Comparison of ENCODE assay signal across 1 cellular context in the genomic region with DNA sequence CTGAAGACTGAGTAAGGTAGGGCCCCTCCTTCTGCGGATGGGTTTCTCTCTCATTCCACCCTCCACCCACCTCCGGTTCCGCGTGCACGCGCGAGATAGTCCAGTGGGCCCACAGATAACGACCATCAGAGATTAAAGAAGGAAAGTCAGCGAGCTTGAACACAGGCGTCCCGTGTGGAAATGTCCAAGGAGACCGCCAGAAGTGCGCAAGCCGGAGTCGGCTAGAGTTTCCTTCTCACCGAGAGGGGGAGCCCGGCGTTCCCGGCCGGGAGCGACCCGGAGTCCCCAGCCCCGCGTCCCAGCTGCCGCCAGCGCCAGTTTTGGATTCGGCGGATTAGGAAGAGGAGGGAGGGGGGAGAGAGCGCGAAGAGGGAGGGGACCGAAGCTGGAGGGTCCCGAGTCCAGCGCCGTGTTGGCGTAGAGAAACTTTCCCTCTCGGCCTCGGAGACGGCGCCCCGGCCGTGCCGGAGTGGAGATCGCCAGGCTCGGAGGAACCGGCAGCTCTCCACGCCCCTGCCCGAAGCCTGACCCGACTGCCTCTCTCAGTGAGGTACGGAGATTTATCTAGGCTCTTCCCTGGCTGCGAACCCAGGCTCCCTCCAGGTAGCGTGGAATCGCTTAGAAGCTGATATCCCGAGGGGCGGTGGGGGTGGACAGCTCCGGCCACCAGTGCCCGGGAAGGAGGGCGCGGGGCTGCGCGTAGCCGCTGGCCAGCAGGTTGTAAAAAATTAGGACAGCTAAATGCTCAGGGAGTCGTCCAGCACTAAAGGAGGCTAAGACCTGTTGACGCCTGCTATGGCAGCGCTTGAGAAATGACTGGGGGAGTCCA.
A peak's percentile ranks its signal among the peaks of the same experiment; 100 is the strongest.
TF ChIP-seq lines count a peak whose summit lies in the region.

TSS of gene GULP1 (plus strand) at position 258 of the 829 bp plus-strand sequence. CDS start 185,829 bp downstream, outside the sequence.

TF ChIP-seq in K562, 482 proteins besides CTCF, POLR2A, EP300 and RAD21 (continued from another document and continues in another):
- TF ChIP-seq RNF219 (CRISPR knock-in tag; IDR thresholded peaks at IDR 0.05) (no peak), TCFL5 (CRISPR knock-in tag; conservative IDR thresholded peaks at IDR 0.05) (no peak), MYBL2 (IDR thresholded peaks at IDR 0.05; ENCODE audit: low read depth) (no peak), MYBL2 (CRISPR knock-in tag; IDR thresholded peaks at IDR 0.05; ENCODE audit: borderline replicate concordance) (no peak), ZNF717 (CRISPR knock-in tag; IDR thresholded peaks at IDR 0.05) (no peak), PATZ1 (CRISPR knock-in tag; IDR thresholded peaks at IDR 0.05; ENCODE audit: borderline replicate concordance) (no peak), SREBF2 (CRISPR knock-in tag; IDR thresholded peaks at IDR 0.05) (no peak), SRSF3 (IDR thresholded peaks at IDR 0.05; ENCODE audit: insufficient read depth, low read length) (no peak), HEY1 (CRISPR knock-in tag; IDR thresholded peaks at IDR 0.05; ENCODE audit: borderline replicate concordance) (no peak), MEF2D (tag; conservative IDR thresholded peaks at IDR 0.05; ENCODE audit: low read depth) (no peak), ZNF644 (tag; IDR thresholded peaks at IDR 0.05; ENCODE audit: low read depth) (no peak), ZNF124 (CRISPR knock-in tag; IDR thresholded peaks at IDR 0.05) (no peak), ZNF12 (CRISPR knock-in tag; IDR thresholded peaks at IDR 0.05) (no peak), POLR2G (IDR thresholded peaks at IDR 0.05; ENCODE audit: low read depth, low read length) (peak; percentile 80), ZNF280B (CRISPR knock-in tag; IDR thresholded peaks at IDR 0.05) (no peak), TSC22D4 (tag; IDR thresholded peaks at IDR 0.05) (no peak), SNAPC5 (CRISPR knock-in tag; IDR thresholded peaks at IDR 0.05) (no peak), CBFA2T3 (IDR thresholded peaks at IDR 0.05) (peak; percentile 69), MAFG (tag; conservative IDR thresholded peaks at IDR 0.05) (no peak), IFI16 (CRISPR knock-in tag; IDR thresholded peaks at IDR 0.05) (no peak), CAMTA2 (CRISPR knock-in tag; conservative IDR thresholded peaks at IDR 0.05) (no peak), SRSF9 (IDR thresholded peaks at IDR 0.05; ENCODE audit: borderline replicate concordance, low read depth, low read length) (no peak), ZNF57 (CRISPR knock-in tag; IDR thresholded peaks at IDR 0.05) (no peak), ILF3 (IDR thresholded peaks at IDR 0.05; ENCODE audit: borderline replicate concordance) (no peak), RFX5 (IDR thresholded peaks at IDR 0.05; ENCODE audit: low read depth, low read length) (no peak), SRSF1 (IDR thresholded peaks at IDR 0.05; ENCODE audit: low read depth, low read length) (no peak), NFE2 (IDR thresholded peaks at IDR 0.05; ENCODE audit: low read depth) (no peak), ARID1B (IDR thresholded peaks at IDR 0.05) (peak; percentile 73), NRF1 (conservative IDR thresholded peaks at IDR 0.05 in 1 of 2, IDR thresholded peaks at IDR 0.05 in 1 of 2) (peak; percentile 74 to 77), ZNF561 (CRISPR knock-in tag; conservative IDR thresholded peaks at IDR 0.05) (no peak), HIVEP1 (CRISPR knock-in tag; IDR thresholded peaks at IDR 0.05) (0 out of 2 replicates have a peak, but pooled peaks have one; percentile 17), TAL1 (IDR thresholded peaks at IDR 0.05) (peak; percentile 52; the same call in 1 of the 2 replicates), ZNF282 (CRISPR knock-in tag; IDR thresholded peaks at IDR 0.05) (no peak), JUN (IDR thresholded peaks at IDR 0.05; ENCODE audit: borderline replicate concordance, low read depth, low read length) (no peak), JUN (CRISPR knock-in tag; IDR thresholded peaks at IDR 0.05; ENCODE audit: borderline replicate concordance) (no peak), TARDBP (IDR thresholded peaks at IDR 0.05) (no peak), HOXB6 (CRISPR knock-in tag; IDR thresholded peaks at IDR 0.05; ENCODE audit: borderline replicate concordance) (no peak), ATF4 (CRISPR knock-in tag; IDR thresholded peaks at IDR 0.05) (no peak), POLR2AphosphoS2 (IDR thresholded peaks at IDR 0.05; ENCODE audit: low read length) (no peak), MEF2A (IDR thresholded peaks at IDR 0.05; ENCODE audit: control insufficient read depth, low read depth, low read length) (no peak)
- TF ChIP-seq, protein P1, sequence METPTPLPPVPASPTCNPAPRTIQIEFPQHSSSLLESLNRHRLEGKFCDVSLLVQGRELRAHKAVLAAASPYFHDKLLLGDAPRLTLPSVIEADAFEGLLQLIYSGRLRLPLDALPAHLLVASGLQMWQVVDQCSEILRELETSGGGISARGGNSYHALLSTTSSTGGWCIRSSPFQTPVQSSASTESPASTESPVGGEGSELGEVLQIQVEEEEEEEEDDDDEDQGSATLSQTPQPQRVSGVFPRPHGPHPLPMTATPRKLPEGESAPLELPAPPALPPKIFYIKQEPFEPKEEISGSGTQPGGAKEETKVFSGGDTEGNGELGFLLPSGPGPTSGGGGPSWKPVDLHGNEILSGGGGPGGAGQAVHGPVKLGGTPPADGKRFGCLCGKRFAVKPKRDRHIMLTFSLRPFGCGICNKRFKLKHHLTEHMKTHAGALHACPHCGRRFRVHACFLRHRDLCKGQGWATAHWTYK (CRISPR knock-in tag; IDR thresholded peaks at IDR 0.05): no peak
- TF ChIP-seq, protein P2, sequence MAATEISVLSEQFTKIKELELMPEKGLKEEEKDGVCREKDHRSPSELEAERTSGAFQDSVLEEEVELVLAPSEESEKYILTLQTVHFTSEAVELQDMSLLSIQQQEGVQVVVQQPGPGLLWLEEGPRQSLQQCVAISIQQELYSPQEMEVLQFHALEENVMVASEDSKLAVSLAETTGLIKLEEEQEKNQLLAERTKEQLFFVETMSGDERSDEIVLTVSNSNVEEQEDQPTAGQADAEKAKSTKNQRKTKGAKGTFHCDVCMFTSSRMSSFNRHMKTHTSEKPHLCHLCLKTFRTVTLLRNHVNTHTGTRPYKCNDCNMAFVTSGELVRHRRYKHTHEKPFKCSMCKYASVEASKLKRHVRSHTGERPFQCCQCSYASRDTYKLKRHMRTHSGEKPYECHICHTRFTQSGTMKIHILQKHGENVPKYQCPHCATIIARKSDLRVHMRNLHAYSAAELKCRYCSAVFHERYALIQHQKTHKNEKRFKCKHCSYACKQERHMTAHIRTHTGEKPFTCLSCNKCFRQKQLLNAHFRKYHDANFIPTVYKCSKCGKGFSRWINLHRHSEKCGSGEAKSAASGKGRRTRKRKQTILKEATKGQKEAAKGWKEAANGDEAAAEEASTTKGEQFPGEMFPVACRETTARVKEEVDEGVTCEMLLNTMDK (IDR thresholded peaks at IDR 0.05; ENCODE audit: borderline replicate concordance, insufficient read depth, low read depth, low read length, poor library complexity, severe bottlenecking): peak; percentile 83
- TF ChIP-seq, protein P3, sequence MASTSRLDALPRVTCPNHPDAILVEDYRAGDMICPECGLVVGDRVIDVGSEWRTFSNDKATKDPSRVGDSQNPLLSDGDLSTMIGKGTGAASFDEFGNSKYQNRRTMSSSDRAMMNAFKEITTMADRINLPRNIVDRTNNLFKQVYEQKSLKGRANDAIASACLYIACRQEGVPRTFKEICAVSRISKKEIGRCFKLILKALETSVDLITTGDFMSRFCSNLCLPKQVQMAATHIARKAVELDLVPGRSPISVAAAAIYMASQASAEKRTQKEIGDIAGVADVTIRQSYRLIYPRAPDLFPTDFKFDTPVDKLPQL (IDR thresholded peaks at IDR 0.05; ENCODE audit: extremely low read depth, insufficient read length): no peak
- TF ChIP-seq, protein P4, sequence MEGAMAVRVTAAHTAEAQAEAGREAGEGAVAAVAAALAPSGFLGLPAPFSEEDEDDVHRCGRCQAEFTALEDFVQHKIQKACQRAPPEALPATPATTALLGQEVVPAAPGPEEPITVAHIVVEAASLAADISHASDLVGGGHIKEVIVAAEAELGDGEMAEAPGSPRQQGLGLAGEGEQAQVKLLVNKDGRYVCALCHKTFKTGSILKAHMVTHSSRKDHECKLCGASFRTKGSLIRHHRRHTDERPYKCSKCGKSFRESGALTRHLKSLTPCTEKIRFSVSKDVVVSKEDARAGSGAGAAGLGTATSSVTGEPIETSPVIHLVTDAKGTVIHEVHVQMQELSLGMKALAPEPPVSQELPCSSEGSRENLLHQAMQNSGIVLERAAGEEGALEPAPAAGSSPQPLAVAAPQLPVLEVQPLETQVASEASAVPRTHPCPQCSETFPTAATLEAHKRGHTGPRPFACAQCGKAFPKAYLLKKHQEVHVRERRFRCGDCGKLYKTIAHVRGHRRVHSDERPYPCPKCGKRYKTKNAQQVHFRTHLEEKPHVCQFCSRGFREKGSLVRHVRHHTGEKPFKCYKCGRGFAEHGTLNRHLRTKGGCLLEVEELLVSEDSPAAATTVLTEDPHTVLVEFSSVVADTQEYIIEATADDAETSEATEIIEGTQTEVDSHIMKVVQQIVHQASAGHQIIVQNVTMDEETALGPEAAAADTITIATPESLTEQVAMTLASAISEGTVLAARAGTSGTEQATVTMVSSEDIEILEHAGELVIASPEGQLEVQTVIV (CRISPR knock-in tag; IDR thresholded peaks at IDR 0.05; ENCODE audit: borderline replicate concordance): no peak
